9 cellular contexts compared by ENCODE assay signal in genomic region chr11:911890-912219, GRCh38. TPM values are rescaled to one million over a fixed set of nuclear protein-coding genes. Genes with fewer than 3 reads are reported as not detected.
DNase-seq lines count a peak whose midpoint lies in the region; ATAC-seq and TF ChIP-seq lines count a peak whose summit lies in the region.
"Had no signal": no experiment of that assay in that cellular context is flagged by ENCODE, and none has a peak within 500 bp of the region (broad histone marks: within the 10 kb centered on the region; RNA-seq: fewer than 3 reads in every experiment).

No MANE protein-coding gene starts in this region.

- no peaks in the 10 kb centered on the region for H3K9me3 ChIP-seq in CD4-positive, alpha-beta memory T cell (ENCODE audit: control insufficient read depth in 1 of 2, low read length in 2 of 2)
- no peaks in the 10 kb centered on the region for H3K9me3 ChIP-seq in MG63

- H3K9me3 Mint-ChIP-seq in CD4-positive, alpha-beta memory T cell = peaks cover 0 to 1% (median 0%) of the 10 kb centered on the region in 8 donors
- no peaks in the 10 kb centered on the region for H3K9me3 Mint-ChIP-seq in dendritic cell treated with granulocyte-macrophage colony-stimulating factor and Interleukin-4, amounts not matched to agents 40 ng/mL and 50 ng/mL, for 4 days
- H3K9me3 Mint-ChIP-seq in nephron = no peaks in the 10 kb centered on the region

- DNase-seq in CD4-positive, alpha-beta memory T cell = peak in 1 of 5 donors; percentile 27
- DNase-seq in MG63 (no peak), NCI-H526 treated with DMSO at 0.1 percent for 48 hours (lab: John Stamatoyannopoulos, UW) (no peak), amygdala (lab: John Stamatoyannopoulos, UW) (no peak), foreskin keratinocyte (no peak)
- DNase-seq: NCI-H345 had no signal

- TF ChIP-seq CTCF in nephron (IDR thresholded peaks at IDR 0.05; ENCODE audit: unreplicated experiment in 3 of 3) (no peak), foreskin keratinocyte (conservative IDR thresholded peaks at IDR 0.05) (no peak)

- no peaks in the 10 kb centered on the region for H3K27me3 Mint-ChIP-seq in CD4-positive, alpha-beta memory T cell
- H3K27me3 Mint-ChIP-seq in dendritic cell treated with granulocyte-macrophage colony-stimulating factor and Interleukin-4, amounts not matched to agents 40 ng/mL and 50 ng/mL, for 4 days = no peaks in the 10 kb centered on the region
- H3K27me3 Mint-ChIP-seq in nephron (ENCODE audit: low read depth) = no peaks in the 10 kb centered on the region

- H3K36me3 Mint-ChIP-seq in CD4-positive, alpha-beta memory T cell = peaks cover 0 to 6% of the 10 kb centered on the region in 2 donors
- H3K36me3 Mint-ChIP-seq in dendritic cell treated with granulocyte-macrophage colony-stimulating factor and Interleukin-4, amounts not matched to agents 40 ng/mL and 50 ng/mL, for 4 days (ENCODE audit: low read depth) = peaks cover 60% of the 10 kb centered on the region
- H3K36me3 Mint-ChIP-seq in nephron (ENCODE audit: low read depth) = no peaks in the 10 kb centered on the region

- CTCF ChIA-PET in CD4-positive, alpha-beta memory T cell (lab: Charles Lee; ENCODE audit: partially characterized antibody) = interaction anchor here (1.4 kb wide), 1 partner anchor 13 kb away, joined by 7 read pairs; the partner anchor contains the start of gene AP2A2

- POLR2A ChIA-PET in CD4-positive, alpha-beta memory T cell (lab: Charles Lee; ENCODE audit: partially characterized antibody) = interaction anchor here (0.6 to 2.1 kb wide), 5 partner anchors 13 to 165 kb away, joined by 3 to 8 read pairs (median 3); partner anchors contain the start of genes POLR2L and TSPAN4

- H3K4me3 ChIP-seq in CD4-positive, alpha-beta memory T cell (ENCODE audit: low read length in 2 of 2) = peak overlapping the region in 1 of 2 donors; percentile 60
- H3K4me3 ChIP-seq in MG63 = peak overlapping the region; percentile 100

- H3K27ac ChIP-seq in CD4-positive, alpha-beta memory T cell (ENCODE audit: low read depth, low read length) = no peak overlapping the region
- no peak overlapping the region for H3K27ac ChIP-seq in foreskin keratinocyte

- peak overlapping the region in 5 of 7 donors; percentile 74 to 89 (median 86) for H3K27ac Mint-ChIP-seq in CD4-positive, alpha-beta memory T cell
- H3K27ac Mint-ChIP-seq in dendritic cell treated with granulocyte-macrophage colony-stimulating factor and Interleukin-4, amounts not matched to agents 40 ng/mL and 50 ng/mL, for 4 days = peak overlapping the region; percentile 91
- peak overlapping the region; percentile 81 to 98 (median 97) for H3K27ac Mint-ChIP-seq in nephron

- H3K4me3 Mint-ChIP-seq in CD4-positive, alpha-beta memory T cell = peak overlapping the region; percentile 85 to 93 (median 88)
- peak overlapping the region; percentile 71 for H3K4me3 Mint-ChIP-seq in dendritic cell treated with granulocyte-macrophage colony-stimulating factor and Interleukin-4, amounts not matched to agents 40 ng/mL and 50 ng/mL, for 4 days
- peak overlapping the region; percentile 90 to 91 (median 91) for H3K4me3 Mint-ChIP-seq in nephron

- peaks cover 7 to 28% (median 14%) of the 10 kb centered on the region in 4 donors for H3K4me1 Mint-ChIP-seq in CD4-positive, alpha-beta memory T cell
- H3K4me1 Mint-ChIP-seq in dendritic cell treated with granulocyte-macrophage colony-stimulating factor and Interleukin-4, amounts not matched to agents 40 ng/mL and 50 ng/mL, for 4 days (ENCODE audit: low read depth) = peaks cover 79% of the 10 kb centered on the region
- H3K4me1 Mint-ChIP-seq in nephron = peaks cover 5% of the 10 kb centered on the region

- no peaks in the 10 kb centered on the region for H3K36me3 ChIP-seq in CD4-positive, alpha-beta memory T cell (ENCODE audit: insufficient read depth, low read length)
- peaks cover 19% of the 10 kb centered on the region for H3K36me3 ChIP-seq in MG63

- H3K4me1 ChIP-seq in CD4-positive, alpha-beta memory T cell (ENCODE audit: insufficient read depth, low read length) = peaks cover 21% of the 10 kb centered on the region
- no peaks in the 10 kb centered on the region for H3K4me1 ChIP-seq in foreskin keratinocyte

- intact Hi-C loops in CD4-positive, alpha-beta memory T cell (cut with micrococcal nuclease) = no loop called here
- intact Hi-C loops in dendritic cell treated with granulocyte-macrophage colony-stimulating factor and Interleukin-4, amounts not matched to agents 40 ng/mL and 50 ng/mL, for 4 days (cut with micrococcal nuclease) = loop anchor here (2.0 kb wide), 1 partner anchor 13 kb away; the partner anchor contains the start of gene AP2A2

- ATAC-seq in foreskin keratinocyte (no peak), GM21786 (IDR thresholded peaks at IDR 0.05; ENCODE audit: unreplicated experiment) (no peak)

- no peaks in the 10 kb centered on the region for H3K27me3 ChIP-seq in CD4-positive, alpha-beta memory T cell (ENCODE audit: insufficient read depth, low read length)
- H3K27me3 ChIP-seq in MG63 = no peaks in the 10 kb centered on the region
- H3K27me3 ChIP-seq in foreskin keratinocyte = no peaks in the 10 kb centered on the region

RNA-seq across cellular contexts. Expression of gene CHID1, which starts 1.2 kb away (rescaled TPM):
- 10 to 100 TPM; 52.1 to 59.2 TPM for total RNA-seq in CD4-positive, alpha-beta memory T cell
- polyA plus RNA-seq in CD4-positive, alpha-beta memory T cell = 10 to 100 TPM; 46.9 to 82.3 TPM
- total RNA-seq in MG63 (2014; rRNA removed; shearing (Covaris generic); ENCODE audit: low replicate concordance) = 88.4 and 139 TPM in 2 replicates
- 63.7 and 66.4 TPM in 2 replicates for total RNA-seq in foreskin keratinocyte
- polyA plus RNA-seq in foreskin keratinocyte = 51.9 and 52.6 TPM in 2 replicates

RNA-seq across cellular contexts. Expression of gene AP2A2, which starts 13.8 kb away (rescaled TPM):
- 10 to 100 TPM; 81.7 to 87.4 TPM for total RNA-seq in CD4-positive, alpha-beta memory T cell
- polyA plus RNA-seq in CD4-positive, alpha-beta memory T cell = 10 to 100 TPM in 1 of 2 donors, 1 to 10 TPM in 1; 5.1 to 14.1 TPM
- 22.2 and 43.1 TPM in 2 replicates for total RNA-seq in MG63 (2014; rRNA removed; shearing (Covaris generic); ENCODE audit: low replicate concordance)
- 45.2 and 45.5 TPM in 2 replicates for total RNA-seq in foreskin keratinocyte
- 37.2 and 40.2 TPM in 2 replicates for polyA plus RNA-seq in foreskin keratinocyte
